ENCODE assay signal across 19 cellular contexts in genomic region chr12:101719566-101719965, GRCh38. TPM values are rescaled to one million over a fixed set of nuclear protein-coding genes. Genes with fewer than 3 reads are reported as not detected.
A peak's percentile ranks its signal among the peaks of the same experiment; 100 is the strongest.
DNase-seq lines count a peak whose midpoint lies in the region; FAIRE-seq and TF ChIP-seq lines count a peak whose summit lies in the region.
"Had no signal": no experiment of that assay in that cellular context is flagged by ENCODE, and none has a peak within 500 bp of the region (broad histone marks: within the 10 kb centered on the region; RNA-seq: fewer than 3 reads in every experiment).

No MANE protein-coding gene starts in this region.

- peak; percentile 13 for FAIRE-seq in frontal cortex (lab: Jason Lieb, UNC)
- FAIRE-seq: RCC 7860 had no signal

- no peaks in the 10 kb centered on the region for H3K4me1 ChIP-seq in ascending aorta
- peaks cover 0 to 9% (median 5%) of the 10 kb centered on the region in 4 donors for H3K4me1 ChIP-seq in esophagus muscularis mucosa

- intact Hi-C loops in ascending aorta (cut with DNase I) = no loop called here
- intact Hi-C loops in posterior cingulate gyrus (cut with DNase I) = no loop called here
- intact Hi-C loops in esophagus muscularis mucosa (cut with DNase I) = no loop called here

- DNase-seq in LHCN-M2 (ENCODE audit: low read depth) (peak; percentile 32), choroid plexus epithelial cell (ENCODE audit: low read depth) (peak; percentile 8), frontal cortex (ENCODE audit: low spot score in 2 of 2) (no peak), ascending aorta (ENCODE audit: low spot score in 2 of 2) (no peak), posterior cingulate gyrus (no peak), esophagus muscularis mucosa (ENCODE audit: extremely low spot score) (no peak)
- DNase-seq in stimulated activated CD4-positive, alpha-beta T cell treated with anti-CD3 and anti-CD28 coated beads, Interleukin-4, amount 100 ng/mL, for 24 hours = no peak
- DNase-seq: 8988T; DMS79 treated with DMSO at 0.1 percent for 48 hours; GOT3; NCI-H1105 treated with DMSO at 0.1 percent for 48 hours; NCI-H1694 treated with DMSO at 0.1 percent for 48 hours; NCI-H2107; NCI-H510A; NCI-H748 treated with DMSO at 0.1 percent for 48 hours; NK-92 treated with Interleukin-12 subunit alpha and Interleukin-12 subunit beta, amount 100 ng/mL, for 24 hours; Right ventricle myocardium superior had no signal

- H3K27ac ChIP-seq in 22Rv1 (peak overlapping the region; percentile 89), ascending aorta (no peak overlapping the region), esophagus muscularis mucosa (replicated peaks in 1 of 4) (no peak overlapping the region)

- TF ChIP-seq CTCF in 22Rv1 (IDR thresholded peaks at IDR 0.05) = no peak
- no peak for TF ChIP-seq CTCF in choroid plexus epithelial cell (conservative IDR thresholded peaks at IDR 0.05; ENCODE audit: low read depth, low read length)
- no peak for TF ChIP-seq CTCF in ascending aorta (IDR thresholded peaks at IDR 0.05)
- TF ChIP-seq CTCF in esophagus muscularis mucosa (IDR thresholded peaks at IDR 0.05) = no peak

- H3K9me3 ChIP-seq in ascending aorta (no peaks in the 10 kb centered on the region), esophagus muscularis mucosa (no peaks in the 10 kb centered on the region)

- H3K27me3 ChIP-seq in ascending aorta (no peaks in the 10 kb centered on the region), esophagus muscularis mucosa (no peaks in the 10 kb centered on the region)

- H3K4me3 ChIP-seq in choroid plexus epithelial cell (ENCODE audit: low read depth, low read length) (no peak overlapping the region), ascending aorta (no peak overlapping the region), esophagus muscularis mucosa (no peak overlapping the region)

- TF ChIP-seq POLR2A in esophagus muscularis mucosa (IDR thresholded peaks at IDR 0.05; ENCODE audit: low read depth) = no peak

- peaks cover 8 to 33% of the 10 kb centered on the region in 2 donors for H3K36me3 ChIP-seq in ascending aorta
- H3K36me3 ChIP-seq in esophagus muscularis mucosa = peaks cover 0 to 62% (median 21%) of the 10 kb centered on the region in 4 donors

- TF ChIP-seq EP300 in esophagus muscularis mucosa (IDR thresholded peaks at IDR 0.05) = no peak

RNA-seq across cellular contexts. Expression of gene SYCP3, which starts 19.7 kb away (rescaled TPM):
- 0.34 TPM in 1 of 2 replicates, not detected in the other for total RNA-seq in LHCN-M2 (2014; rRNA removed)
- polyA plus RNA-seq in LHCN-M2 (2012) = 0.05 TPM
- 0.82 TPM for total RNA-seq in frontal cortex
- total RNA-seq in ascending aorta = not detected
- not detected for total RNA-seq in esophagus muscularis mucosa
- total RNA-seq: Right ventricle myocardium superior had no signal

RNA-seq across cellular contexts. Expression of gene CHPT1, which starts 22.1 kb away (rescaled TPM):
- total RNA-seq in LHCN-M2 (2014; rRNA removed) (28.2 and 34.2 TPM in 2 replicates), frontal cortex (24.5 TPM), ascending aorta (56.6 TPM), esophagus muscularis mucosa (100 to 1,000 TPM in 1 of 4 donors, 10 to 100 TPM in 3; 57.5 to 180 (median 83.8) TPM)
- 21.5 TPM for polyA plus RNA-seq in LHCN-M2 (2012)

Comparison
In these comparisons a context has a peak if more than half of its experiments do, and no peak if none do; other contexts are left out.
1. DNase-seq: peak in LHCN-M2 (single experiment) and choroid plexus epithelial cell (single experiment); none in frontal cortex (0 of 2), stimulated activated CD4-positive, alpha-beta T cell treated with anti-CD3 and anti-CD28 coated beads, Interleukin-4, amount 100 ng/mL, for 24 hours (single experiment), ascending aorta (0 of 2), posterior cingulate gyrus (0 of 10) and esophagus muscularis mucosa (single experiment).